In the genomic region with DNA sequence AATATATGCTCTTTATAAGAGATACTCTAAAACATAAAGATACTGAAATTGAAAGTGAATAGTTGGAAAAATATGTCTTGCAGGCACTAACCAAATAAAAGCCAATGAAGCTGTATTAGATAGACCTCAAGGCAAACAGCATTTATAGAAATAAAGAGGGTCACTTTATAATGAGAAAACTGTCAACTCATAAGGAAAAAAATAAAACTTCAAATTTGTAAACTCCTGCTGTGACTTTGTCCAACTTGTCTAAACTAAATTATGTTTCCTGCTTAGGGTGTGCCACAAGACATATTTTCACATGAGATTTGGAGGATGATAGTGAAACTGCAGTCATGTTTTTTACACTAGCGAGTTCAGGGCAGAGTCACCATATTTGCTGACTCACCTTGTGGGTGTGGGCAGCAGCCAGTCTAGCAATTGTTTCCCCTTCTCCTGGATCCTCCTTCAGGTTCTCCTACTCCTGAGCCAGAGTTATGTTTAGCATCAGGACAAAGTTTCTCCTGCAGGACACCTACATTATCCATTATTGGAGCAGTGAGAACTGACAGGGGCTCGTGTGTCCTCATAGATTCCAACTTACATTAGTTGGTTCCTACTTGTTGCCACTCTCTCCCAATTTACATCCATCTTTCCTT, we compare ENCODE assay signal across 8 cellular contexts. TPM values are rescaled to one million over a fixed set of nuclear protein-coding genes. Genes with fewer than 3 reads are reported as not detected.
DNase-seq lines count a peak whose midpoint lies in the region; ATAC-seq and TF ChIP-seq lines count a peak whose summit lies in the region.

No MANE protein-coding gene starts in this region.

- H3K79me2 ChIP-seq in SK-N-SH (ENCODE audit: insufficient read depth): no peaks in the 10 kb centered on the region

- peaks cover 8% of the 10 kb centered on the region; the same call in 1 of the 2 replicates for H3K9me3 ChIP-seq in SK-N-SH
- peaks cover 0 to 4% (median 3%) of the 10 kb centered on the region in 4 donors for H3K9me3 ChIP-seq in sigmoid colon

- peak overlapping the region; percentile 67 for H3K4me2 ChIP-seq in SK-N-SH

- TF ChIP-seq POLR2A in sigmoid colon (IDR thresholded peaks at IDR 0.05) (no peak), GM18505 (IDR thresholded peaks at IDR 0.05; ENCODE audit: borderline replicate concordance, extremely low read depth, insufficient read depth, insufficient read length) (no peak)

- no peaks in the 10 kb centered on the region for H3K4me1 ChIP-seq in SK-N-SH (ENCODE audit: control insufficient read depth in 1 of 2, insufficient read depth in 2 of 2, low read depth in 1 of 2, low read length in 1 of 2)
- H3K4me1 ChIP-seq in sigmoid colon: no peaks in the 10 kb centered on the region

- H2AFZ ChIP-seq in SK-N-SH (ENCODE audit: low read depth): peak overlapping the region; percentile 83

- CTCF ChIA-PET in SK-N-SH (lab: Yijun Ruan, JAX): interaction anchor here (1.2 kb wide), 1 partner anchor 11 kb away, joined by 3 read pairs; no protein-coding TSS in a partner anchor

- no peaks in the 10 kb centered on the region for H4K20me1 ChIP-seq in SK-N-SH (ENCODE audit: insufficient read depth)

- peak overlapping the region in 1 of 2 experiments; percentile 41; a peak in 2 of 4 replicates for H3K27ac ChIP-seq in SK-N-SH (ENCODE audit: low read depth in 2 of 2, low read length in 1 of 2)
- no peak overlapping the region for H3K27ac ChIP-seq in sigmoid colon

- no peak for TF ChIP-seq EP300 in SK-N-SH (IDR thresholded peaks at IDR 0.05; ENCODE audit: borderline replicate concordance in 1 of 2, low read depth in 1 of 2, low read length in 1 of 2)
- no peak for TF ChIP-seq EP300 in sigmoid colon (IDR thresholded peaks at IDR 0.05)

- no peak for TF ChIP-seq CTCF in GM12864 (IDR thresholded peaks at IDR 0.05; ENCODE audit: low read depth, low read length, missing control alignments)
- no peak for TF ChIP-seq CTCF in SK-N-SH (IDR thresholded peaks at IDR 0.05)
- no peak for TF ChIP-seq CTCF in fibroblast of villous mesenchyme (IDR thresholded peaks at IDR 0.05; ENCODE audit: insufficient read depth, low read depth, low read length)
- no peak for TF ChIP-seq CTCF in sigmoid colon (IDR thresholded peaks at IDR 0.05)

- ATAC-seq in HG02642 (IDR thresholded peaks at IDR 0.05; ENCODE audit: poor library complexity, unreplicated experiment) (peak; percentile 53), HG02938 (IDR thresholded peaks at IDR 0.05; ENCODE audit: unreplicated experiment) (no peak), GM18505 (IDR thresholded peaks at IDR 0.05; ENCODE audit: unreplicated experiment) (no peak)

- POLR2A ChIA-PET in SK-N-SH (lab: Yijun Ruan, JAX): no interaction called here

- H3K4me3 ChIP-seq in GM12864 (ENCODE audit: low read depth, low read length) (no peak overlapping the region), SK-N-SH (ENCODE audit: low read depth in 2 of 2, low read length in 1 of 2) (peak overlapping the region; percentile 17 to 42; a peak in 3 of 4 replicates), fibroblast of villous mesenchyme (ENCODE audit: low read depth, low read length) (no peak overlapping the region), sigmoid colon (no peak overlapping the region)

- TF ChIP-seq RAD21 in SK-N-SH (IDR thresholded peaks at IDR 0.05; ENCODE audit: low read length): no peak

- peak overlapping the region; percentile 12; the same call in 1 of the 2 replicates for H3K9ac ChIP-seq in SK-N-SH

- no peaks in the 10 kb centered on the region for H3K27me3 ChIP-seq in SK-N-SH (ENCODE audit: insufficient read depth)
- no peaks in the 10 kb centered on the region for H3K27me3 ChIP-seq in sigmoid colon

- intact Hi-C loops in sigmoid colon (cut with DNase I): no loop called here

- WGBS in SK-N-SH (ENCODE audit: low lambda C conversion rate): 6% methylated on average over 2 of the region's 2 CpGs
- 22 to 24% methylated on average over 2 of the region's 2 CpGs for WGBS in sigmoid colon, 2 donors

- H3K9me2 ChIP-seq in SK-N-SH: no peaks in the 10 kb centered on the region

- no peaks in the 10 kb centered on the region for H3K36me3 ChIP-seq in SK-N-SH (replicated peaks in 1 of 2; ENCODE audit: control insufficient read depth in 1 of 2, insufficient read depth in 2 of 2, low read length in 1 of 2)
- H3K36me3 ChIP-seq in sigmoid colon: no peaks in the 10 kb centered on the region

- peak; percentile 24 for DNase-seq in GM12864 (ENCODE audit: low read depth)
- DNase-seq in SK-N-SH: no peak
- DNase-seq in fibroblast of villous mesenchyme (ENCODE audit: low read depth): peak; percentile 26
- no peak for DNase-seq in sigmoid colon
- no peak for DNase-seq in C1 segment of cervical spinal cord (lab: John Stamatoyannopoulos, UW)

- peaks cover 4% of the 10 kb centered on the region for H3F3A ChIP-seq in SK-N-SH (replicated peaks; ENCODE audit: insufficient read depth)

TF ChIP-seq in SK-N-SH, 30 proteins besides CTCF, POLR2A, EP300 and RAD21:
- TF ChIP-seq FOSL2 (IDR thresholded peaks at IDR 0.05; ENCODE audit: borderline replicate concordance, low read depth) (peak; percentile 21; the same call in 1 of the 2 replicates), YY1 (IDR thresholded peaks at IDR 0.05; ENCODE audit: low read depth) (peak; percentile 18; the same call in 1 of the 2 replicates)
- TF ChIP-seq, protein P1, sequence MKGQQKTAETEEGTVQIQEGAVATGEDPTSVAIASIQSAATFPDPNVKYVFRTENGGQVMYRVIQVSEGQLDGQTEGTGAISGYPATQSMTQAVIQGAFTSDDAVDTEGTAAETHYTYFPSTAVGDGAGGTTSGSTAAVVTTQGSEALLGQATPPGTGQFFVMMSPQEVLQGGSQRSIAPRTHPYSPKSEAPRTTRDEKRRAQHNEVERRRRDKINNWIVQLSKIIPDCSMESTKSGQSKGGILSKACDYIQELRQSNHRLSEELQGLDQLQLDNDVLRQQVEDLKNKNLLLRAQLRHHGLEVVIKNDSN (IDR thresholded peaks at IDR 0.05; ENCODE audit: borderline replicate concordance, low read depth): no peak

RNA-seq across cellular contexts. Expression of gene CD53, which starts 43.8 kb away (rescaled TPM):
- polyA plus RNA-seq in SK-N-SH (2012; rRNA removed): not detected in 2 replicates
- polyA plus RNA-seq in SK-N-SH (2012; cell fraction: cytosol; rRNA removed): not detected in 2 replicates
- polyA plus RNA-seq in SK-N-SH (2012; cell fraction: nucleus; rRNA removed): not detected in 2 replicates
- total RNA-seq in fibroblast of villous mesenchyme: not detected in 2 replicates
- 10 to 100 TPM in 3 of 4 donors, 1 to 10 TPM in 1; 7.5 to 32.9 (median 26.8) TPM for total RNA-seq in sigmoid colon
- polyA plus RNA-seq in sigmoid colon: 100 to 1,000 TPM in 2 of 3 donors, 10 to 100 TPM in 1; 15.0 to 150 (median 100) TPM

RNA-seq across cellular contexts. Expression of gene LRIF1, which starts 46.9 kb away (rescaled TPM):
- polyA plus RNA-seq in SK-N-SH (2012; rRNA removed): 6.6 and 8.3 TPM in 2 replicates
- 10.9 and 15.5 TPM in 2 replicates for polyA plus RNA-seq in SK-N-SH (2012; cell fraction: cytosol; rRNA removed)
- polyA plus RNA-seq in SK-N-SH (2012; cell fraction: nucleus; rRNA removed): 3.0 and 5.6 TPM in 2 replicates
- 12.9 and 19.4 TPM in 2 replicates for total RNA-seq in fibroblast of villous mesenchyme
- total RNA-seq in sigmoid colon: 10 to 100 TPM in 1 of 4 donors, 1 to 10 TPM in 3; 4.5 to 10.3 (median 5.6) TPM
- polyA plus RNA-seq in sigmoid colon: 10 to 100 TPM in 1 of 3 donors, 1 to 10 TPM in 2; 4.2 to 10.3 (median 6.0) TPM

Comparison
In these comparisons a context has a peak if more than half of its experiments do, and no peak if none do; other contexts are left out.
1. DNase-seq: peak in GM12864 (single experiment) and fibroblast of villous mesenchyme (single experiment); none in SK-N-SH (single experiment), sigmoid colon (single experiment) and C1 segment of cervical spinal cord (0 of 14).
2. H3K4me3 ChIP-seq: peak in SK-N-SH (2 of 2); none in GM12864 (single experiment), fibroblast of villous mesenchyme (single experiment) and sigmoid colon (0 of 4).